In the genomic region with DNA sequence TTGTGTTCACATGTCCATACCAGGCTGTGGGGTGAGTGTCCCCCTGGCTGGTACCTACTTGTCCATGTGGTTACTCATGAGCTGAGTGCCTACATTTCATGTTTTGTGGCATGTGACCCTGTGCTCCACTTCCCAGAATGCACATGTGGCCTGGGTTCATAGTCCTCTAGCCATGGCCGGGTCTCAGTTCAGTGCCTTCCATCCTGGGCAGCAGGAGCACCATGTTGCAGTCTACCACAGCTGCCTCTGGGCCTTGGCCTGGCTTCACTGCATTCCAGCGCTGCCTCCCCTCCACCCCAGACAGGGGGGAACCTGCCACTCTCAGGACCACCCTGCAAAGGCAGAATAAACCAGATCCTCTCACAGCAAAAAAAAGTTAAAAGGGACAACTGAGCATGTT, we compare ENCODE assay signal across 24 cellular contexts. TPM values are rescaled to one million over a fixed set of nuclear protein-coding genes. Genes with fewer than 3 reads are reported as not detected.
DNase-seq lines count a peak whose midpoint lies in the region; ATAC-seq, FAIRE-seq and TF ChIP-seq lines count a peak whose summit lies in the region.
"Had no signal": no experiment of that assay in that cellular context is flagged by ENCODE, and none has a peak within 500 bp of the region (broad histone marks: within the 10 kb centered on the region; RNA-seq: fewer than 3 reads in every experiment).

No MANE protein-coding gene starts in this region.

- H3K4me3 ChIP-seq in naive thymus-derived CD4-positive, alpha-beta T cell (ENCODE audit: low read length): no peak overlapping the region
- H3K4me3 ChIP-seq in SJCRH30: no peak overlapping the region
- H3K4me3 ChIP-seq: ascending aorta, esophagus muscularis mucosa, spleen, thoracic aorta had no signal

- no peak for TF ChIP-seq POLR2A in GM12891 (IDR thresholded peaks at IDR 0.05; ENCODE audit: low read depth, low read length)

- CTCF ChIA-PET in CD4-positive, alpha-beta T cell (lab: Charles Lee): no interaction called here
- CTCF ChIA-PET in naive thymus-derived CD4-positive, alpha-beta T cell (lab: Charles Lee): no interaction called here

- no peak for TF ChIP-seq CTCF in CD4-positive, alpha-beta T cell (IDR thresholded peaks at IDR 0.05)

- H3K27me3 ChIP-seq in CD4-positive, alpha-beta T cell (ENCODE audit: control insufficient read depth, insufficient read depth, low read length): no peaks in the 10 kb centered on the region
- no peaks in the 10 kb centered on the region for H3K27me3 ChIP-seq in naive thymus-derived CD4-positive, alpha-beta T cell (ENCODE audit: control insufficient read depth in 2 of 2, insufficient read depth in 2 of 2, low read length in 2 of 2)
- H3K27me3 ChIP-seq in SJCRH30: no peaks in the 10 kb centered on the region
- H3K27me3 ChIP-seq: ascending aorta, esophagus muscularis mucosa, neutrophil, spleen had no signal

- no peak overlapping the region for H3K27ac ChIP-seq in CD4-positive, alpha-beta T cell (ENCODE audit: low read depth, low read length)
- H3K27ac ChIP-seq in naive thymus-derived CD4-positive, alpha-beta T cell (ENCODE audit: low read depth, low read length): no peak overlapping the region
- H3K27ac ChIP-seq in SJCRH30: no peak overlapping the region
- H3K27ac ChIP-seq: ascending aorta, esophagus muscularis mucosa, neutrophil, thoracic aorta, VCaP had no signal

- H3K27ac Mint-ChIP-seq in CD4-positive, alpha-beta T cell: peak overlapping the region; percentile 37
- H3K27ac Mint-ChIP-seq in activated naive CD8-positive, alpha-beta T cell treated with anti-CD3 and anti-CD28 coated beads for 36 hours: peak overlapping the region; percentile 75
- peak overlapping the region in 2 of 9 donors; percentile 20 to 59 for H3K27ac Mint-ChIP-seq in naive thymus-derived CD4-positive, alpha-beta T cell
- H3K27ac Mint-ChIP-seq: mesothelial cell of epicardium had no signal

- ATAC-seq in CD4-positive, alpha-beta T cell (ENCODE audit: poor library complexity): no peak
- no peak for ATAC-seq in naive thymus-derived CD4-positive, alpha-beta T cell
- ATAC-seq in HG03442 (IDR thresholded peaks at IDR 0.05; ENCODE audit: unreplicated experiment): no peak
- no peak for ATAC-seq in GM21515 (IDR thresholded peaks at IDR 0.05; ENCODE audit: unreplicated experiment)

- peaks cover 65% of the 10 kb centered on the region for H3K36me3 Mint-ChIP-seq in CD4-positive, alpha-beta T cell (ENCODE audit: low read depth)
- peaks cover 34% of the 10 kb centered on the region for H3K36me3 Mint-ChIP-seq in activated naive CD8-positive, alpha-beta T cell treated with anti-CD3 and anti-CD28 coated beads for 36 hours
- peaks cover 7 to 34% (median 23%) of the 10 kb centered on the region in 5 donors for H3K36me3 Mint-ChIP-seq in naive thymus-derived CD4-positive, alpha-beta T cell

- H3K27me3 Mint-ChIP-seq in CD4-positive, alpha-beta T cell: no peaks in the 10 kb centered on the region
- no peaks in the 10 kb centered on the region for H3K27me3 Mint-ChIP-seq in activated naive CD8-positive, alpha-beta T cell treated with anti-CD3 and anti-CD28 coated beads for 36 hours
- H3K27me3 Mint-ChIP-seq in naive thymus-derived CD4-positive, alpha-beta T cell: no peaks in the 10 kb centered on the region
- H3K27me3 Mint-ChIP-seq: IgD-negative memory B cell had no signal

- H3K9me3 Mint-ChIP-seq in CD4-positive, alpha-beta T cell: no peaks in the 10 kb centered on the region
- H3K9me3 Mint-ChIP-seq in activated naive CD8-positive, alpha-beta T cell treated with anti-CD3 and anti-CD28 coated beads for 36 hours: no peaks in the 10 kb centered on the region
- no peaks in the 10 kb centered on the region for H3K9me3 Mint-ChIP-seq in naive thymus-derived CD4-positive, alpha-beta T cell
- H3K9me3 Mint-ChIP-seq: IgD-negative memory B cell, mesothelial cell of epicardium had no signal

- intact Hi-C loops in CD4-positive, alpha-beta T cell (cut with DNase I, micrococcal nuclease): loop anchor here in 1 of 2 experiments (10.0 kb wide), 1 partner anchor 471 kb away; the partner anchor contains the start of gene KCNA3
- intact Hi-C loops in naive thymus-derived CD4-positive, alpha-beta T cell (cut with micrococcal nuclease): no loop called here

- H3K4me1 Mint-ChIP-seq in CD4-positive, alpha-beta T cell (ENCODE audit: low read depth): peaks cover 85% of the 10 kb centered on the region
- H3K4me1 Mint-ChIP-seq in activated naive CD8-positive, alpha-beta T cell treated with anti-CD3 and anti-CD28 coated beads for 36 hours: peaks cover 76% of the 10 kb centered on the region
- H3K4me1 Mint-ChIP-seq in naive thymus-derived CD4-positive, alpha-beta T cell: peaks cover 48 to 93% (median 82%) of the 10 kb centered on the region in 7 donors

- H3K9me3 ChIP-seq in CD4-positive, alpha-beta T cell (ENCODE audit: control insufficient read depth, low read length): no peaks in the 10 kb centered on the region
- no peaks in the 10 kb centered on the region for H3K9me3 ChIP-seq in naive thymus-derived CD4-positive, alpha-beta T cell (ENCODE audit: control insufficient read depth in 2 of 3, low read length in 3 of 3)
- no peaks in the 10 kb centered on the region for H3K9me3 ChIP-seq in SJCRH30 (replicated peaks)
- H3K9me3 ChIP-seq: ascending aorta, esophagus muscularis mucosa, neutrophil, spleen, thoracic aorta had no signal

- FAIRE-seq in GM12891 (lab: Jason Lieb, UNC): peak; percentile 75

- no peak overlapping the region for H3K4me3 Mint-ChIP-seq in CD4-positive, alpha-beta T cell
- peak overlapping the region; percentile 9 for H3K4me3 Mint-ChIP-seq in activated naive CD8-positive, alpha-beta T cell treated with anti-CD3 and anti-CD28 coated beads for 36 hours
- peak overlapping the region in 7 of 10 donors; percentile 1 to 44 (median 24) for H3K4me3 Mint-ChIP-seq in naive thymus-derived CD4-positive, alpha-beta T cell
- H3K4me3 Mint-ChIP-seq: mesothelial cell of epicardium had no signal

- POLR2A ChIA-PET in CD4-positive, alpha-beta T cell (lab: Charles Lee): interaction anchor here (1.2 kb wide), 1 partner anchor 81 kb away, joined by 3 read pairs; no protein-coding TSS in a partner anchor
- POLR2A ChIA-PET in naive thymus-derived CD4-positive, alpha-beta T cell (lab: Charles Lee): no interaction called here

- H3K4me1 ChIP-seq in naive thymus-derived CD4-positive, alpha-beta T cell (ENCODE audit: control insufficient read depth in 2 of 2, insufficient read depth in 2 of 2, low read length in 2 of 2): peaks cover 14 to 36% of the 10 kb centered on the region in 2 donors
- H3K4me1 ChIP-seq in SJCRH30: no peaks in the 10 kb centered on the region

- DNase-seq in CD4-positive, alpha-beta T cell: no peak
- no peak for DNase-seq in GM12891 (ENCODE audit: insufficient read length, low spot score)
- no peak for DNase-seq in activated naive CD8-positive, alpha-beta T cell treated with anti-CD3 and anti-CD28 coated beads for 36 hours
- no peak for DNase-seq in naive thymus-derived CD4-positive, alpha-beta T cell
- DNase-seq in SJCRH30: no peak
- DNase-seq: activated effector memory CD4-positive, alpha-beta T cell treated with anti-CD3 and anti-CD28 coated beads, Interleukin-2, amount 50 U/mL, for 16 hours; effector CD4-positive, alpha-beta T cell; HCEC 1CT; kidney glomerular epithelial cell; NCI-H146; NCI-H2171 treated with DMSO at 0.1 percent for 48 hours; NCI-H69; SHP77 treated with DMSO at 0.1 percent for 48 hours; spleen; stimulated activated CD8-positive, alpha-beta memory T cell treated with anti-CD3 and anti-CD28 coated beads, Interleukin-4, amount 100 ng/mL, for 48 hours had no signal

- H3K36me3 ChIP-seq in naive thymus-derived CD4-positive, alpha-beta T cell (ENCODE audit: control insufficient read depth in 2 of 3, insufficient read depth in 3 of 3, low read length in 3 of 3): peaks cover 0 to 20% (median 9%) of the 10 kb centered on the region in 3 experiments
- peaks cover 22% of the 10 kb centered on the region for H3K36me3 ChIP-seq in SJCRH30
- H3K36me3 ChIP-seq: thoracic aorta had no signal

TF ChIP-seq in GM12891, 5 proteins besides CTCF, POLR2A, EP300 and RAD21:
- TF ChIP-seq SPI1 (IDR thresholded peaks at IDR 0.05; ENCODE audit: low read depth, low read length) (no peak), POU2F2 (IDR thresholded peaks at IDR 0.05; ENCODE audit: low read depth, low read length) (no peak), PAX5 (IDR thresholded peaks at IDR 0.05; ENCODE audit: insufficient read depth, low read length, severe bottlenecking) (no peak), TAF1 (IDR thresholded peaks at IDR 0.05; ENCODE audit: low read depth, low read length) (no peak), POLR2AphosphoS5 (IDR thresholded peaks at IDR 0.05; ENCODE audit: low read depth, low read length) (no peak)
TF ChIP-seq in GM12891: peak in this region for 0.

RNA-seq across cellular contexts. Expression of gene CEPT1, which starts 5.5 kb away (rescaled TPM):
- total RNA-seq in CD4-positive, alpha-beta T cell: 10 to 100 TPM; 25.0 to 27.2 TPM
- 37.1 TPM for polyA plus RNA-seq in GM12891 (2012; ENCODE audit: low read depth, missing spikeins)
- total RNA-seq in activated naive CD8-positive, alpha-beta T cell treated with anti-CD3 and anti-CD28 coated beads for 36 hours: 10 to 100 TPM; 34.8 to 35.9 TPM
- total RNA-seq in naive thymus-derived CD4-positive, alpha-beta T cell: 10 to 100 TPM; 39.1 to 57.5 (median 40.2) TPM
- 10 to 100 TPM; 23.0 to 26.3 TPM for polyA plus RNA-seq in naive thymus-derived CD4-positive, alpha-beta T cell
- total RNA-seq in SJCRH30 (2014; rRNA removed; shearing (Covaris generic)): 31.0 and 39.4 TPM in 2 replicates

RNA-seq across cellular contexts. Expression of gene DRAM2, which starts 5.6 kb away (rescaled TPM):
- total RNA-seq in CD4-positive, alpha-beta T cell: 10 to 100 TPM; 35.7 to 38.7 TPM
- polyA plus RNA-seq in GM12891 (2012; ENCODE audit: low read depth, missing spikeins): 122 TPM
- total RNA-seq in activated naive CD8-positive, alpha-beta T cell treated with anti-CD3 and anti-CD28 coated beads for 36 hours: 10 to 100 TPM; 25.6 to 26.8 TPM
- 10 to 100 TPM; 26.9 to 51.6 (median 43.5) TPM for total RNA-seq in naive thymus-derived CD4-positive, alpha-beta T cell
- polyA plus RNA-seq in naive thymus-derived CD4-positive, alpha-beta T cell: 10 to 100 TPM; 76.4 to 87.5 TPM
- 47.3 and 56.1 TPM in 2 replicates for total RNA-seq in SJCRH30 (2014; rRNA removed; shearing (Covaris generic))

RNA-seq across cellular contexts. Expression of gene DENND2D, which starts 54.9 kb away (rescaled TPM):
- total RNA-seq in CD4-positive, alpha-beta T cell: 10 to 100 TPM; 60.7 to 62.0 TPM
- 33.0 TPM for polyA plus RNA-seq in GM12891 (2012; ENCODE audit: low read depth, missing spikeins)
- 100 to 1,000 TPM; 201 to 203 TPM for total RNA-seq in activated naive CD8-positive, alpha-beta T cell treated with anti-CD3 and anti-CD28 coated beads for 36 hours
- 100 to 1,000 TPM; 122 to 328 (median 288) TPM for total RNA-seq in naive thymus-derived CD4-positive, alpha-beta T cell
- 100 to 1,000 TPM; 192 to 421 TPM for polyA plus RNA-seq in naive thymus-derived CD4-positive, alpha-beta T cell
- total RNA-seq in SJCRH30 (2014; rRNA removed; shearing (Covaris generic)): not detected in 2 replicates

Comparison
In these comparisons a context has a peak if more than half of its experiments do, and no peak if none do; other contexts are left out.
1. RNA of gene DENND2D, which starts 54.9 kb away (total RNA-seq): 122 to 328 TPM in naive thymus-derived CD4-positive, alpha-beta T cell, 201 to 203 TPM in activated naive CD8-positive, alpha-beta T cell treated with anti-CD3 and anti-CD28 coated beads for 36 hours and 60.7 to 62.0 TPM in CD4-positive, alpha-beta T cell; not detected in SJCRH30; every median in the first group is over 10 times any median in the second.